17 cellular contexts compared by ENCODE assay signal in genomic region chr20:50267866-50268219, GRCh38.
A peak's percentile ranks its signal among the peaks of the same experiment; 100 is the strongest.
DNase-seq lines count a peak whose midpoint lies in the region; ATAC-seq and TF ChIP-seq lines count a peak whose summit lies in the region.
"Had no signal": no experiment of that assay in that cellular context is flagged by ENCODE, and none has a peak within 500 bp of the region (broad histone marks: within the 10 kb centered on the region; RNA-seq: fewer than 3 reads in every experiment).

No MANE protein-coding gene starts in this region.

- H3F3A ChIP-seq in PC-3 (ENCODE audit: low read length, unreplicated experiment), result no peaks in the 10 kb centered on the region
- no peaks in the 10 kb centered on the region for H3F3A ChIP-seq in neural progenitor cell (ENCODE audit: low read depth)

- peaks cover 17% of the 10 kb centered on the region for H3K4me1 Mint-ChIP-seq in neural progenitor cell
- H3K4me1 Mint-ChIP-seq: central memory CD8-positive, alpha-beta T cell had no signal

- H3K4me1 ChIP-seq in PC-3 (ENCODE audit: insufficient read depth, low read length), result peaks cover 18% of the 10 kb centered on the region
- peaks cover 8% of the 10 kb centered on the region for H3K4me1 ChIP-seq in neural progenitor cell
- H3K4me1 ChIP-seq in upper lobe of left lung, result peaks cover 27 to 47% (median 35%) of the 10 kb centered on the region in 4 donors

- H4K20me1 ChIP-seq in PC-3 (ENCODE audit: low read length), result no peaks in the 10 kb centered on the region
- no peaks in the 10 kb centered on the region for H4K20me1 ChIP-seq in neural progenitor cell (ENCODE audit: low read depth)

- H3K9me3 ChIP-seq in PC-3 (ENCODE audit: low read length) (no peaks in the 10 kb centered on the region), neural progenitor cell (ENCODE audit: low read depth) (no peaks in the 10 kb centered on the region), upper lobe of left lung (no peaks in the 10 kb centered on the region)

- H3K4me3 ChIP-seq in PC-3 (ENCODE audit: low read length) (no peak overlapping the region), coronary artery (no peak overlapping the region), neural progenitor cell (no peak overlapping the region), upper lobe of left lung (peak overlapping the region in 2 of 4 donors; percentile 15 to 22)

- H3K79me2 ChIP-seq in PC-3 (ENCODE audit: low read length) (no peaks in the 10 kb centered on the region), neural progenitor cell (ENCODE audit: low read depth) (no peaks in the 10 kb centered on the region)

- H3K27me3 ChIP-seq in PC-3 (ENCODE audit: low read length) (no peaks in the 10 kb centered on the region), neural progenitor cell (no peaks in the 10 kb centered on the region), upper lobe of left lung (no peaks in the 10 kb centered on the region)

- peak overlapping the region; percentile 66 for H3K4me3 Mint-ChIP-seq in neural progenitor cell
- H3K4me3 Mint-ChIP-seq: activated CD4-positive, alpha-beta T cell treated with anti-CD3 and anti-CD28 coated beads, Interleukin-2, amount 10 ng/mL, durations not matched to agents 7 days and 5 days; central memory CD8-positive, alpha-beta T cell; neural crest cell had no signal

- peak overlapping the region; percentile 38 for H3K9ac ChIP-seq in PC-3 (ENCODE audit: low read length)
- no peak overlapping the region for H3K9ac ChIP-seq in neural progenitor cell

- WGBS in upper lobe of left lung, 2 donors, result 60 to 78% methylated on average over 5 of the region's 5 CpGs

- H3K36me3 ChIP-seq in PC-3 (ENCODE audit: low read depth, low read length), result no peaks in the 10 kb centered on the region
- no peaks in the 10 kb centered on the region for H3K36me3 ChIP-seq in neural progenitor cell
- H3K36me3 ChIP-seq in upper lobe of left lung, result no peaks in the 10 kb centered on the region

- no peak for TF ChIP-seq POLR2A in upper lobe of left lung (IDR thresholded peaks at IDR 0.05)

- intact Hi-C loops in PC-3 (cut with micrococcal nuclease), result no loop called here

- H3K27me3 Mint-ChIP-seq in neural progenitor cell (ENCODE audit: insufficient read depth, low read depth), result peaks cover 25% of the 10 kb centered on the region

- H2AFZ ChIP-seq in PC-3 (ENCODE audit: low read length) (peak overlapping the region; percentile 55), neural progenitor cell (replicated peaks) (no peak overlapping the region)

- POLR2A ChIA-PET in PC-3 (lab: Charles Lee; ENCODE audit: unreplicated experiment), result no interaction called here

- no TSS peak for BruUV-seq in PC-3 (replicated peaks; lab: Mats Ljungman, UMichigan)

- H3K9me2 ChIP-seq in PC-3 (replicated peaks; ENCODE audit: low read length), result no peaks in the 10 kb centered on the region

- TF ChIP-seq EP300 in upper lobe of left lung (IDR thresholded peaks at IDR 0.05), result no peak

- H3K27ac ChIP-seq in PC-3 (ENCODE audit: low read length) (peak overlapping the region; percentile 73), coronary artery (peak overlapping the region; percentile 4 to 70), neural progenitor cell (no peak overlapping the region), upper lobe of left lung (peak overlapping the region in 3 of 4 donors; percentile 49 to 89 (median 77))

- CTCF ChIA-PET in PC-3 (lab: Charles Lee), result interaction anchor here (0.9 kb wide), 1 partner anchor 193 kb away, joined by 3 read pairs; no protein-coding TSS in a partner anchor

- H3K4me2 ChIP-seq in PC-3 (ENCODE audit: low read length) (peak overlapping the region; percentile 40), neural progenitor cell (peak overlapping the region; percentile 35)

- H3K27ac Mint-ChIP-seq in neural progenitor cell, result peak overlapping the region; percentile 78

- no peaks in the 10 kb centered on the region for H3K36me3 Mint-ChIP-seq in neural progenitor cell

- no peaks in the 10 kb centered on the region for H3K9me3 Mint-ChIP-seq in neural progenitor cell
- H3K9me3 Mint-ChIP-seq: activated CD4-positive, alpha-beta T cell treated with anti-CD3 and anti-CD28 coated beads, Interleukin-2, amount 10 ng/mL, durations not matched to agents 7 days and 5 days; central memory CD8-positive, alpha-beta T cell; neural crest cell had no signal

- ATAC-seq in PC-3 (no peak), upper lobe of left lung (ENCODE audit: low FRiP score in 2 of 2) (peak in 1 of 2 donors; percentile 11), HG02642 (IDR thresholded peaks at IDR 0.05; ENCODE audit: poor library complexity, unreplicated experiment) (no peak)
- ATAC-seq: stimulated activated naive CD8-positive, alpha-beta T cell treated with anti-CD3 and anti-CD28 coated beads, Interleukin-15, Interleukin-2, amounts not matched to agents 100 U/mL and 50 U/mL, for 24 hours had no signal

- TF ChIP-seq CTCF in PC-3 (conservative IDR thresholded peaks at IDR 0.05; ENCODE audit: low read depth, low read length), result no peak; the same call in 1 of the 2 replicates
- no peak for TF ChIP-seq CTCF in coronary artery (IDR thresholded peaks at IDR 0.05)
- TF ChIP-seq CTCF in neural progenitor cell (IDR thresholded peaks at IDR 0.05), result no peak
- peak in 3 of 6 experiments; percentile 11 to 17 (median 14) for TF ChIP-seq CTCF in upper lobe of left lung (IDR thresholded peaks at IDR 0.05)

- no peak for DNase-seq in PC-3
- DNase-seq in coronary artery (ENCODE audit: low spot score), result no peak
- DNase-seq in neural progenitor cell (ENCODE audit: low spot score), result peak; percentile 50
- DNase-seq in upper lobe of left lung, result no peak
- no peak for DNase-seq in NCI-H524 treated with DMSO at 0.1 percent for 48 hours (lab: John Stamatoyannopoulos, UW)
- DNase-seq in NCI-H1436 (lab: John Stamatoyannopoulos, UW), result no peak
- DNase-seq: activated CD4-positive, alpha-beta T cell treated with anti-CD3 and anti-CD28 coated beads, Interleukin-2, amount 10 ng/mL, durations not matched to agents 7 days and 5 days; activated CD8-positive, alpha-beta memory T cell treated with anti-CD3 and anti-CD28 coated beads, Interleukin-2, amount 50 U/mL, for 48 hours; activated effector memory CD4-positive, alpha-beta T cell treated with anti-CD3 and anti-CD28 coated beads, Interleukin-2, amount 50 U/mL, for 16 hours; effector memory CD4-positive, alpha-beta T cell; GDM1; NCI-H187 treated with DMSO at 0.1 percent for 48 hours; stimulated activated naive CD8-positive, alpha-beta T cell treated with anti-CD3 and anti-CD28 coated beads, Interleukin-15, Interleukin-2, amounts not matched to agents 100 U/mL and 50 U/mL, for 24 hours; SW 1271 had no signal
